ENCODE assay signal across 1 cellular context in genomic region chr13:50149143-50149703, GRCh38.
TF ChIP-seq lines count a peak whose summit lies in the region.

No MANE protein-coding gene starts in this region.

TF ChIP-seq in HepG2, 621 proteins besides CTCF, POLR2A, EP300 and RAD21:
- TF ChIP-seq MAFK (conservative IDR thresholded peaks at IDR 0.05 in 1 of 2, IDR thresholded peaks at IDR 0.05 in 1 of 2; ENCODE audit: low read length in 2 of 2) (peak; percentile 94 to 97), MAFF (IDR thresholded peaks at IDR 0.05; ENCODE audit: low read depth, low read length) (peak; percentile 96), BORCS8-MEF2B (CRISPR knock-in tag; IDR thresholded peaks at IDR 0.05) (no peak), ZNF530 (CRISPR knock-in tag; IDR thresholded peaks at IDR 0.05; ENCODE audit: low read depth) (no peak), RFXAP (CRISPR knock-in tag; IDR thresholded peaks at IDR 0.05; ENCODE audit: borderline replicate concordance) (no peak), AKNA (CRISPR knock-in tag; IDR thresholded peaks at IDR 0.05; ENCODE audit: borderline replicate concordance) (no peak), ZNF280D (CRISPR knock-in tag; IDR thresholded peaks at IDR 0.05) (no peak), TCF7L2 (IDR thresholded peaks at IDR 0.05; ENCODE audit: low read depth, low read length) (no peak), ZXDC (CRISPR knock-in tag; IDR thresholded peaks at IDR 0.05) (no peak), ZNF276 (CRISPR knock-in tag; IDR thresholded peaks at IDR 0.05; ENCODE audit: low read depth) (no peak)
